9 cellular contexts compared by ENCODE assay signal in the genomic region with DNA sequence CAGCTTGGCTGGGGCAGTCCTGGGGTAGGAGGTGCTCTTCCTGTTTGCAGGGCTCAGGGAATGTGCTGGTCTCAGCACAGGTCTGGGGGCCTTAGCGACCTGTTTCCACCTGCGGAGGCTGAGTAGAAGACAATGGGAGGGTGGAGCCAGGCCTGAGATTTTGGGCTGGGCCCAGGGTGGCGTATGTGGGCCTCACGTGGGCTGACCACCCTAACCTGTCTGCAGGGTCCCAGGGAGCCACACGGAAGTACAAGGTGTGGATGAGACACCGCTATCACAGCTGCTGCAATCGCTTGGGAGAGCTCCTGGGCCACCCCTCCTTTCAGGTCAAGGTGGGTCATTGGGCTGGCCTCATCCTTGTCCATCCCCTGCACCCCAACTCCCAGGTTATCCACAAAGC. TPM values are rescaled to one million over a fixed set of nuclear protein-coding genes. Genes with fewer than 3 reads are reported as not detected.
DNase-seq lines count a peak whose midpoint lies in the region; ATAC-seq and TF ChIP-seq lines count a peak whose summit lies in the region.
"Had no signal": no experiment of that assay in that cellular context is flagged by ENCODE, and none has a peak within 500 bp of the region (broad histone marks: within the 10 kb centered on the region; RNA-seq: fewer than 3 reads in every experiment).

No MANE protein-coding gene starts in this region.

- peak overlapping the region; percentile 100 for H3K4me2 ChIP-seq in mammary epithelial cell (ENCODE audit: insufficient read depth, low read depth, low read length)

- CTCF ChIA-PET in AG04450 (lab: Charles Lee) (interaction anchor here (1.1 kb wide), 1 partner anchor 8 kb away, joined by 6 read pairs; no protein-coding TSS in a partner anchor), mammary epithelial cell (lab: Charles Lee; ENCODE audit: low non-redundant PET) (no interaction called here)

- no peak for TF ChIP-seq CTCF in AG04450 (IDR thresholded peaks at IDR 0.05; ENCODE audit: low read depth, low read length)
- no peak for TF ChIP-seq CTCF in HL-60 (IDR thresholded peaks at IDR 0.05; ENCODE audit: insufficient read depth, low read length)
- no peak for TF ChIP-seq CTCF in mammary epithelial cell (conservative IDR thresholded peaks at IDR 0.05 in 1 of 2, IDR thresholded peaks at IDR 0.05 in 1 of 2; ENCODE audit: extremely low read depth in 1 of 2, insufficient read depth in 1 of 2, low read depth in 1 of 2, low read length in 2 of 2)

- H3K36me3 ChIP-seq in mammary epithelial cell (ENCODE audit: insufficient read depth, low read length) (peaks cover 1% of the 10 kb centered on the region), muscle layer of colon (ENCODE audit: insufficient read depth, low read length) (peaks cover 24% of the 10 kb centered on the region)
- H3K36me3 ChIP-seq: uterus had no signal

- peaks cover 65% of the 10 kb centered on the region for H3K79me2 ChIP-seq in mammary epithelial cell (ENCODE audit: insufficient read depth, low read length)

- in situ Hi-C loops in mammary epithelial cell (cut with MboI; ENCODE audit: low sequenced_read_pairs in 2 of 2), result no loop called here

- H3K9ac ChIP-seq in mammary epithelial cell (ENCODE audit: insufficient read depth, low read length), result peak overlapping the region; percentile 69
- peak overlapping the region; percentile 71 for H3K9ac ChIP-seq in muscle layer of colon (ENCODE audit: low read length)

- POLR2A ChIA-PET in AG04450 (lab: Yijun Ruan, JAX), result no interaction called here

- peaks cover 3% of the 10 kb centered on the region; the same call in 1 of the 2 replicates for H3K9me3 ChIP-seq in AG04450 (ENCODE audit: control insufficient read depth, insufficient read depth, low read length)
- H3K9me3 ChIP-seq in mammary epithelial cell (replicated peaks; ENCODE audit: insufficient read depth, low read length), result no peaks in the 10 kb centered on the region
- no peaks in the 10 kb centered on the region for H3K9me3 ChIP-seq in muscle layer of colon (ENCODE audit: low read length)
- H3K9me3 ChIP-seq: uterus had no signal

- ATAC-seq in HG02642 (IDR thresholded peaks at IDR 0.05; ENCODE audit: poor library complexity, unreplicated experiment), result no peak

- H3K27me3 ChIP-seq in AG04450 (ENCODE audit: control insufficient read depth, insufficient read depth, low read length) (no peaks in the 10 kb centered on the region), HL-60 (ENCODE audit: insufficient read depth, poor library complexity, severe bottlenecking) (no peaks in the 10 kb centered on the region), mammary epithelial cell (ENCODE audit: insufficient read depth, low read length) (no peaks in the 10 kb centered on the region), muscle layer of colon (ENCODE audit: control insufficient read depth in 1 of 2, insufficient read depth in 2 of 2, low read length in 2 of 2) (no peaks in the 10 kb centered on the region)
- H3K27me3 ChIP-seq: uterus had no signal

- no peak for DNase-seq in AG04450 (ENCODE audit: low read depth, low spot score)
- DNase-seq in HL-60 (ENCODE audit: low read depth in 1 of 2, low spot score in 1 of 2), result no peak
- DNase-seq in mammary epithelial cell, result no peak
- DNase-seq in NCI-H1694 treated with DMSO at 0.1 percent for 48 hours (lab: John Stamatoyannopoulos, UW), result no peak
- DNase-seq in SW480 (ENCODE audit: low spot score), result no peak
- DNase-seq in NCI-H524 (lab: John Stamatoyannopoulos, UW), result no peak

- intact Hi-C loops in mammary epithelial cell (cut with micrococcal nuclease), result no loop called here

- H4K20me1 ChIP-seq in mammary epithelial cell (ENCODE audit: insufficient read depth, low read length), result no peaks in the 10 kb centered on the region

- H3K4me1 ChIP-seq in mammary epithelial cell (ENCODE audit: insufficient read depth, low read length) (peaks cover 20% of the 10 kb centered on the region), muscle layer of colon (ENCODE audit: insufficient read depth, low read length) (peaks cover 21% of the 10 kb centered on the region)

- no TSS peak for BruUV-seq in mammary epithelial cell (replicated peaks; lab: Mats Ljungman, UMichigan)

- H3K27ac ChIP-seq in AG04450 (ENCODE audit: low read depth, low read length) (no peak overlapping the region), HL-60 (replicated peaks) (peak overlapping the region; percentile 74; the same call in 1 of the 2 replicates), mammary epithelial cell (ENCODE audit: insufficient read depth, low read depth, low read length) (peak overlapping the region; percentile 57), muscle layer of colon (ENCODE audit: low read depth, low read length) (no peak overlapping the region)

- H3K4me3 ChIP-seq in AG04450 (ENCODE audit: low read depth, low read length), result peak overlapping the region; percentile 83
- H3K4me3 ChIP-seq in HL-60 (replicated peaks; ENCODE audit: insufficient read depth, low read length), result peak overlapping the region; percentile 100
- H3K4me3 ChIP-seq in mammary epithelial cell (replicated peaks in 1 of 3; ENCODE audit: insufficient read depth in 1 of 3, low read depth in 2 of 3, low read length in 3 of 3), result peak overlapping the region; percentile 90 to 99 (median 99)
- H3K4me3 ChIP-seq in muscle layer of colon (ENCODE audit: low read depth in 1 of 2, low read length in 2 of 2), result peak overlapping the region; percentile 75 to 92

- dilution Hi-C loops in mammary epithelial cell (cut with HindIII; ENCODE audit: low sequenced_read_pairs), result no loop called here

- no peak overlapping the region for H2AFZ ChIP-seq in mammary epithelial cell (ENCODE audit: low read depth, low read length)

- WGBS in mammary epithelial cell (ENCODE audit: low coverage, missing lambda C conversion rate), result 97% methylated on average over 5 of the region's 7 CpGs

RNA-seq across cellular contexts. Expression of a gene that starts 1.1 kb away (rescaled TPM):
- polyA plus RNA-seq in AG04450 (2011; rRNA removed) (2.9 and 3.7 TPM in 2 replicates), mammary epithelial cell (10.3 TPM)
- polyA minus RNA-seq in AG04450 (2011; rRNA and poly(A)+ RNA removed), result 3.2 and 3.3 TPM in 2 replicates
- 10 to 100 TPM; 17.5 to 27.7 TPM for total RNA-seq in mammary epithelial cell
- 7.5 TPM for polyA minus RNA-seq in mammary epithelial cell

RNA-seq across cellular contexts. Expression of a gene that starts 1.2 kb away (rescaled TPM):
- polyA plus RNA-seq in AG04450 (2011; rRNA removed) (4.5 and 4.6 TPM in 2 replicates), mammary epithelial cell (12.5 TPM)
- polyA minus RNA-seq in AG04450 (2011; rRNA and poly(A)+ RNA removed), result 3.0 and 3.9 TPM in 2 replicates
- 10 to 100 TPM in 1 of 2 donors, 1 to 10 TPM in 1; 8.8 to 20.4 TPM for total RNA-seq in mammary epithelial cell
- 17.8 TPM for polyA minus RNA-seq in mammary epithelial cell

Comparison
In these comparisons a context has a peak if more than half of its experiments do, and no peak if none do; other contexts are left out.
1. H3K27ac ChIP-seq: peak in HL-60 (single experiment) and mammary epithelial cell (single experiment); none in AG04450 (single experiment) and muscle layer of colon (single experiment).
2. Peak in every context shown above with its lines, with median percentiles within 50 percentile points of each other: H3K4me3 ChIP-seq.